9 cellular contexts compared by ENCODE assay signal in genomic region chr5:131224387-131225191, GRCh38. TPM values are rescaled to one million over a fixed set of nuclear protein-coding genes. Genes with fewer than 3 reads are reported as not detected.
DNase-seq lines count a peak whose midpoint lies in the region; ATAC-seq, FAIRE-seq and TF ChIP-seq lines count a peak whose summit lies in the region.
"Had no signal": no experiment of that assay in that cellular context is flagged by ENCODE, and none has a peak within 500 bp of the region (broad histone marks: within the 10 kb centered on the region; RNA-seq: fewer than 3 reads in every experiment).

No MANE protein-coding gene starts in this region.

- no peaks in the 10 kb centered on the region for H3K4me1 Mint-ChIP-seq in Caco-2 (ENCODE audit: low read depth, unreplicated experiment)

- no peaks in the 10 kb centered on the region for H3K9me3 Mint-ChIP-seq in Caco-2 (ENCODE audit: unreplicated experiment)

- no peaks in the 10 kb centered on the region for H3K27me3 ChIP-seq in heart right ventricle
- H3K27me3 ChIP-seq in Caco-2 (replicated peaks; ENCODE audit: control insufficient read depth, insufficient read depth, low read length): no peaks in the 10 kb centered on the region; the same call in 1 of the 2 replicates

- H3K27ac Mint-ChIP-seq in Caco-2 (ENCODE audit: unreplicated experiment): no peak overlapping the region

- BruUV-seq in Caco-2 (replicated peaks; lab: Mats Ljungman, UMichigan): no TSS peak

- H3K4me1 ChIP-seq in heart right ventricle: peaks cover 0 to 25% (median 0%) of the 10 kb centered on the region in 9 donors
- no peaks in the 10 kb centered on the region for H3K4me1 ChIP-seq in Caco-2

- DNase-seq in GM13976 (ENCODE audit: low spot score) (peak; percentile 53), heart right ventricle (peak; percentile 10 to 24), D721Med (ENCODE audit: insufficient read length, low spot score) (no peak), dedifferentiated amniotic fluid mesenchymal stem cell (ENCODE audit: extremely low spot score) (no peak), Caco-2 (no peak), NCI-H2107 treated with DMSO at 0.1 percent for 48 hours (lab: John Stamatoyannopoulos, UW; ENCODE audit: unreplicated experiment) (no peak)

- in situ Hi-C loops in GM13976 (cut with MboI; ENCODE audit: low sequenced_read_pairs, unreplicated experiment): no loop called here

- H3K9me3 ChIP-seq in heart right ventricle: no peaks in the 10 kb centered on the region
- no peaks in the 10 kb centered on the region for H3K9me3 ChIP-seq in Caco-2

- H3K4me3 Mint-ChIP-seq in Caco-2 (ENCODE audit: unreplicated experiment): no peak overlapping the region

- FAIRE-seq in D721Med (lab: Jason Lieb, UNC): no peak
- FAIRE-seq: H1 had no signal

- H3K27me3 Mint-ChIP-seq in Caco-2 (ENCODE audit: insufficient read depth, unreplicated experiment): no peaks in the 10 kb centered on the region

- H3K36me3 Mint-ChIP-seq in Caco-2 (ENCODE audit: insufficient read depth, unreplicated experiment): no peaks in the 10 kb centered on the region

- intact Hi-C loops in heart right ventricle (cut with DNase I): no loop called here
- intact Hi-C loops in Caco-2 (cut with micrococcal nuclease; ENCODE audit: unreplicated experiment): no loop called here

- no peaks in the 10 kb centered on the region for H3K36me3 ChIP-seq in heart right ventricle
- no peaks in the 10 kb centered on the region for H3K36me3 ChIP-seq in Caco-2 (ENCODE audit: control insufficient read depth, insufficient read depth, low read length)

- TF ChIP-seq CTCF in GM13976 (IDR thresholded peaks at IDR 0.05; ENCODE audit: borderline replicate concordance, control extremely low read depth, extremely low read depth, insufficient read depth, missing control alignments) (no peak), heart right ventricle (IDR thresholded peaks at IDR 0.05) (no peak), D721Med (IDR thresholded peaks at IDR 0.05; ENCODE audit: insufficient read depth, missing control alignments) (no peak), Caco-2 (IDR thresholded peaks at IDR 0.05; ENCODE audit: insufficient read depth in 1 of 2, low read depth in 1 of 2, low read length in 1 of 2, severe bottlenecking in 1 of 2, unreplicated experiment in 1 of 2) (no peak)

- peak; percentile 86 for ATAC-seq in GM21423 (IDR thresholded peaks at IDR 0.05; ENCODE audit: unreplicated experiment)
- ATAC-seq in HG03565 (IDR thresholded peaks at IDR 0.05; ENCODE audit: unreplicated experiment): peak; percentile 87
- ATAC-seq in heart right ventricle: peak in 7 of 8 donors; percentile 41 to 77 (median 69)

- H3K4me3 ChIP-seq in heart right ventricle (no peak overlapping the region), Caco-2 (ENCODE audit: low read depth, low read length) (no peak overlapping the region)

- WGBS in heart right ventricle, 2 donors: 75% methylated on average over 6 of the region's 6 CpGs

- H3K27ac ChIP-seq in heart right ventricle: peak overlapping the region in 1 of 10 donors; percentile 77

- POLR2A ChIA-PET in Caco-2 (lab: Charles Lee): no interaction called here

- CTCF ChIA-PET in Caco-2 (lab: Charles Lee): no interaction called here

RNA-seq across cellular contexts. Expression of gene CDC42SE2, which starts 39.3 kb away (rescaled TPM):
- total RNA-seq in heart right ventricle: 10 to 100 TPM in 9 of 10 donors, 1 to 10 TPM in 1; 9.3 to 25.8 (median 11.4) TPM
- polyA plus RNA-seq in heart right ventricle: 1 to 10 TPM; 5.4 to 7.8 TPM
- 39.4 and 41.1 TPM in 2 replicates for total RNA-seq in Caco-2 (2022)

RNA-seq across cellular contexts. Expression of gene LYRM7, which starts 53.8 kb away (rescaled TPM):
- 10 to 100 TPM; 16.5 to 31.5 (median 24.5) TPM for total RNA-seq in heart right ventricle
- polyA plus RNA-seq in heart right ventricle: 10 to 100 TPM in 1 of 2 donors, 1 to 10 TPM in 1; 5.3 to 13.5 TPM
- 13.7 and 14.9 TPM in 2 replicates for total RNA-seq in Caco-2 (2022)

RNA-seq across cellular contexts. Expression of gene HINT1, which starts 59.5 kb away (rescaled TPM):
- total RNA-seq in heart right ventricle (100 to 1,000 TPM; 113 to 190 (median 130) TPM), Caco-2 (2022) (228 and 243 TPM in 2 replicates)
- polyA plus RNA-seq in heart right ventricle: 100 to 1,000 TPM in 1 of 2 donors, 10 to 100 TPM in 1; 53.8 to 279 TPM

Comparison
In these comparisons a context has a peak if more than half of its experiments do, and no peak if none do; other contexts are left out.
1. DNase-seq: peak in GM13976 (single experiment) and heart right ventricle (2 of 2); none in D721Med (single experiment), dedifferentiated amniotic fluid mesenchymal stem cell (single experiment), Caco-2 (0 of 2) and NCI-H2107 treated with DMSO at 0.1 percent for 48 hours (single experiment).
2. Peak in every context shown above with its lines, with median percentiles within 50 percentile points of each other: ATAC-seq.